In the genomic region with DNA sequence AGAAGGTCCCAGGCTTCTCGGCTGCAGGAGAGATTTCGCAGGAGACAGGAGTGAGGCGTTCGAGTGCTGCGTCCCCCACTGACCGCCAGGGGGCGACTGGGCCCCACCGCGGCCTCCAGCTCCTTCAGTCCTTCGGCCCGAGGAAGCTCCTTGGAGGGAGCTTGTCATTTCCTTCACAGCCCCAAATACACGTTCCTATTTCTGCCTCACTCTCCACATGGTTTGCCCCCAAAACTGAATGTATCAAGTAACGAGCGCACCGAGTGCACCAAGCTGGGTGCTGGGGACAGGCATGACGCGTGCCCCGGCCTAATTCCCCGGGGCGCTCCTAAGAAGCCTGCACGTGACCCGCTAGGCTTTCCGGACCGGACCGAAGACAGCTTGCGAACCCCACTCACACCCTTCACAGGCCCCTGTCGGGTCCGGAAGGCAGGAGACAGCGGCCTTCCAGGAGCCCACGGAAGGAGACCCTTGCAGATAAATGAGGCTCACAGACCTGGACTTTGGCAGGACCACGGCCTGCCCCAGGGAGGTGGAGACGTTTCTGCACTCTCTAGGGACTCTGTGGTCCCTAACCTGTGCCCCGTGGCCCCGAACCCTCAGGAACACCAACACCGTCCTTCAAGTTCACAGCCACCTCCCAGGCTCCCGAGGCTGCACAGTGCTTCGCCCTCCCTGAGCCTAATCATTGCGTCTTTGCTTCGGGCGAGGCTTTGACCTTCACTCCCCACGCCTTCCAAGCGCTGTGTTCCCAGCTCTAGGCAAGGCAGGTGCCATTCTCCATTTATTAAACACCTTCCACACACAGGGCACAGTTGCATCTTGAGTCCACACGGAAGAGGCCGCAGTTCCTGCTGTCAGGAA, we compare ENCODE assay signal across 8 cellular contexts. TPM values are rescaled to one million over a fixed set of nuclear protein-coding genes. Genes with fewer than 3 reads are reported as not detected.
A peak's percentile ranks its signal among the peaks of the same experiment; 100 is the strongest.
DNase-seq lines count a peak whose midpoint lies in the region; ATAC-seq and TF ChIP-seq lines count a peak whose summit lies in the region.

No MANE protein-coding gene starts in this region.

- no peak for TF ChIP-seq EP300 in suprapubic skin (IDR thresholded peaks at IDR 0.05)

- H3K9me3 ChIP-seq in esophagus squamous epithelium (no peaks in the 10 kb centered on the region), suprapubic skin (no peaks in the 10 kb centered on the region)

- no peak for TF ChIP-seq POLR2A in esophagus squamous epithelium (IDR thresholded peaks at IDR 0.05)
- no peak for TF ChIP-seq POLR2A in suprapubic skin (IDR thresholded peaks at IDR 0.05)

- H3K27me3 ChIP-seq in esophagus squamous epithelium (peaks cover 0 to 18% (median 0%) of the 10 kb centered on the region in 4 donors), suprapubic skin (no peaks in the 10 kb centered on the region)

- H3K27ac ChIP-seq in esophagus squamous epithelium (no peak overlapping the region), suprapubic skin (no peak overlapping the region)

- 64 to 83% methylated on average over 15 to 29 of the region's 44 CpGs for WGBS in esophagus squamous epithelium, 2 donors
- 74% methylated on average over 25 of the region's 44 CpGs for WGBS in suprapubic skin

- H3K36me3 ChIP-seq in esophagus squamous epithelium (no peaks in the 10 kb centered on the region), suprapubic skin (no peaks in the 10 kb centered on the region)

- intact Hi-C loops in esophagus squamous epithelium (cut with DNase I), result no loop called here

- H3K4me1 ChIP-seq in esophagus squamous epithelium, result peaks cover 4 to 32% (median 7%) of the 10 kb centered on the region in 3 donors
- peaks cover 31% of the 10 kb centered on the region for H3K4me1 ChIP-seq in suprapubic skin

- peak; percentile 45 to 87 (median 74) for TF ChIP-seq CTCF in esophagus squamous epithelium (IDR thresholded peaks at IDR 0.05)
- peak; percentile 71 to 96 for TF ChIP-seq CTCF in suprapubic skin (IDR thresholded peaks at IDR 0.05)

- peak overlapping the region in 1 of 4 donors; percentile 7 for H3K4me3 ChIP-seq in esophagus squamous epithelium
- H3K4me3 ChIP-seq in suprapubic skin, result no peak overlapping the region

- DNase-seq in D341Med (ENCODE audit: low spot score), result peak; percentile 87
- peak; percentile 33 for DNase-seq in NCI-H146 treated with DMSO at 0.1 percent for 48 hours (lab: John Stamatoyannopoulos, UW; ENCODE audit: unreplicated experiment)
- peak; percentile 61 to 69 for DNase-seq in activated CD4-positive, alpha-beta T cell treated with anti-CD3 and anti-CD28 coated beads, Interleukin-2, amount 50 U/mL, for 48 hours
- DNase-seq in esophagus squamous epithelium (lab: John Stamatoyannopoulos, UW), result no peak
- peak; percentile 62 for DNase-seq in myocyte (ENCODE audit: low read depth)
- DNase-seq in suprapubic skin (ENCODE audit: low spot score in 2 of 2), result peak in 1 of 2 donors; percentile 79

- ATAC-seq in GM21515 (IDR thresholded peaks at IDR 0.05; ENCODE audit: unreplicated experiment) (peak; percentile 48), GM19324 (IDR thresholded peaks at IDR 0.05; ENCODE audit: low FRiP score, unreplicated experiment) (no peak)

RNA-seq across cellular contexts. Expression of a gene that starts 13.0 kb away (rescaled TPM):
- total RNA-seq in esophagus squamous epithelium (10 to 100 TPM in 2 of 4 donors, 1 to 10 TPM in 2; 8.1 to 18.1 (median 13.7) TPM), myocyte (35.1 and 37.6 TPM in 2 replicates), suprapubic skin (10 to 100 TPM; 16.4 to 52.5 (median 26.9) TPM)
- 38.9 TPM for polyA plus RNA-seq in myocyte (2012)
